8 cellular contexts compared by ENCODE assay signal in the genomic region with DNA sequence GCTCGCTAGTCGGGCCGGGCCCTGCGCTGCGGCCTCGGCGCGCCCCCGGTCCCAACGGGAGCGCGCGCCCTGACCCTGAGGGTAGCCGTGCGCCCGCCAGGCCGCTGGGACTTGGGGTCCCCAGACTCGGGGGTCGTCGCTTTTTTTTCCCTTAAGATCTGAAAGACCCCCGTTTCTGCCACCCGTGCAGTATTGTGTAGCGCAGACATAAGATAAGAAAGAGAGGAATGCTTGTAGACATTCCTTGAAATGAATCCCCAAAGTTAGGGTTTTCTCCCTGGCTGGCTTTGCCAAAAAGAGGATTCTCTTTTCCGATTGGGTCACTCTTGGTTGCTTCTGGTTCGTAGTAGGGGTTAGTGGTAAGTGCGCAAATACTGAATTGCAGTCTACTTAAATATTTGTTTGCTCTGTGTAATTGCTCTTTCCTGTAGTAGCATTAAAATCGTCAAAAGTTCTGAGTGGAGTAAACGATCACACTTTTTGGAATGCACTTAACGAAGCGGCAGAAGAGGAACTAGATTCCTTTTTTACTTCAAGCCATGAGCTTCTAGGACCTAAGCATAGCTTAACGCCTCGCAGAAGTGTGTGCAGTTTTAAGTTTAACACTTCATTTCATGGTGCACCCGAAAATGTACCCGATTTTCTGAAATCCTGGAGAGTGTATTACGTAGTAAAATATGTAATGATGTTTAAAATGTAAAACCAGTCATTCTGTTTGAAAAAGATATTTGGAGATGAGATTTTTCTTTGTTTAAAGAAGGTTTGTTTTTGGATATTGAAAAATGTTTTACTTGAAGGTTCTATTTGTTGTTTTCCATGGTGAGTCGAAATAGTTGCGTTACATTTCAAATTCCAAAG. TPM values are rescaled to one million over a fixed set of nuclear protein-coding genes. Genes with fewer than 3 reads are reported as not detected.
A peak's percentile ranks its signal among the peaks of the same experiment; 100 is the strongest.
DNase-seq lines count a peak whose midpoint lies in the region; ATAC-seq and TF ChIP-seq lines count a peak whose summit lies in the region.

No MANE protein-coding gene starts in this region.

- H3K4me1 Mint-ChIP-seq in activated CD4-positive, alpha-beta memory T cell treated with anti-CD3 and anti-CD28 coated beads, Interleukin-2, amount 10 ng/mL, durations not matched to agents 7 days and 5 days = peaks cover 56% of the 10 kb centered on the region

- intact Hi-C loops in sigmoid colon (cut with DNase I) (loop anchor here (2.0 to 5.0 kb wide), 7 partner anchors 72 to 427 kb away; a partner anchor contains a TSS), posterior vena cava (cut with DNase I) (loop anchor here (1.0 to 10.0 kb wide), 2 partner anchors 28 to 265 kb away; no protein-coding TSS in a partner anchor)

- peaks cover 7% of the 10 kb centered on the region for H3K36me3 Mint-ChIP-seq in activated CD4-positive, alpha-beta memory T cell treated with anti-CD3 and anti-CD28 coated beads, Interleukin-2, amount 10 ng/mL, durations not matched to agents 7 days and 5 days (ENCODE audit: low read depth)

- TF ChIP-seq CTCF in DND-41 (IDR thresholded peaks at IDR 0.05; ENCODE audit: borderline replicate concordance, extremely low read depth, low read length, poor library complexity, severe bottlenecking) (no peak), sigmoid colon (IDR thresholded peaks at IDR 0.05) (no peak)

- peak overlapping the region; percentile 95 for H3K9ac ChIP-seq in DND-41 (ENCODE audit: low read depth, low read length)

- H3K27ac ChIP-seq in DND-41 (ENCODE audit: low read length) (peak overlapping the region; percentile 69), sigmoid colon (peak overlapping the region; percentile 96 to 98 (median 96))

- H3K36me3 ChIP-seq in DND-41 (ENCODE audit: insufficient read depth, low read length) (no peaks in the 10 kb centered on the region; the same call in 1 of the 2 replicates), sigmoid colon (no peaks in the 10 kb centered on the region)

- peak overlapping the region; percentile 74 for H3K4me2 ChIP-seq in DND-41 (ENCODE audit: insufficient read depth, low read length)

- H4K20me1 ChIP-seq in DND-41 (ENCODE audit: insufficient read depth, low read length) = peaks cover 39% of the 10 kb centered on the region

- TF ChIP-seq RAD21 in Ishikawa (IDR thresholded peaks at IDR 0.05; ENCODE audit: low read depth) = no peak

- H3K9me3 ChIP-seq in DND-41 (ENCODE audit: insufficient read depth, low read length, severe bottlenecking) (no peaks in the 10 kb centered on the region), sigmoid colon (no peaks in the 10 kb centered on the region)

- CTCF ChIA-PET in activated CD4-positive, alpha-beta memory T cell treated with anti-CD3 and anti-CD28 coated beads, Interleukin-2, amount 10 ng/mL, durations not matched to agents 7 days and 5 days (lab: Charles Lee) = interaction anchor here (0.9 to 1.3 kb wide), 2 partner anchors 124 to 172 kb away, joined by 3 read pairs; no protein-coding TSS in a partner anchor

- peak overlapping the region; percentile 70 for H3K27ac Mint-ChIP-seq in activated CD4-positive, alpha-beta memory T cell treated with anti-CD3 and anti-CD28 coated beads, Interleukin-2, amount 10 ng/mL, durations not matched to agents 7 days and 5 days

- H3K27me3 Mint-ChIP-seq in activated CD4-positive, alpha-beta memory T cell treated with anti-CD3 and anti-CD28 coated beads, Interleukin-2, amount 10 ng/mL, durations not matched to agents 7 days and 5 days = peaks cover 2% of the 10 kb centered on the region

- peaks cover 72% of the 10 kb centered on the region for H3K79me2 ChIP-seq in DND-41 (ENCODE audit: insufficient read depth, low read length)

- H3K9me3 Mint-ChIP-seq in activated CD4-positive, alpha-beta memory T cell treated with anti-CD3 and anti-CD28 coated beads, Interleukin-2, amount 10 ng/mL, durations not matched to agents 7 days and 5 days = no peaks in the 10 kb centered on the region

- 1 to 2% methylated on average over 37 of the region's 37 CpGs for WGBS in sigmoid colon, 2 donors

- H3K4me1 ChIP-seq in DND-41 (ENCODE audit: insufficient read depth, low read length) = peaks cover 48% of the 10 kb centered on the region
- H3K4me1 ChIP-seq in sigmoid colon = peaks cover 0 to 57% (median 48%) of the 10 kb centered on the region in 4 donors

- peak overlapping the region; percentile 87 for H3K4me3 Mint-ChIP-seq in activated CD4-positive, alpha-beta memory T cell treated with anti-CD3 and anti-CD28 coated beads, Interleukin-2, amount 10 ng/mL, durations not matched to agents 7 days and 5 days

- ATAC-seq in DND-41 (ENCODE audit: insufficient read depth, low read depth) (no peak), GM21381 (IDR thresholded peaks at IDR 0.05; ENCODE audit: unreplicated experiment) (peak; percentile 32)

- H2AFZ ChIP-seq in DND-41 (ENCODE audit: low read depth, low read length) = peak overlapping the region; percentile 67

- TF ChIP-seq EP300 in Ishikawa (IDR thresholded peaks at IDR 0.05; ENCODE audit: borderline replicate concordance) = no peak
- TF ChIP-seq EP300 in sigmoid colon (IDR thresholded peaks at IDR 0.05) = no peak

- H3K4me3 ChIP-seq in DND-41 (ENCODE audit: low read depth in 1 of 2, low read length in 2 of 2) (peak overlapping the region; percentile 75 to 81), sigmoid colon (peak overlapping the region; percentile 60 to 95 (median 80))

- POLR2A ChIA-PET in activated CD4-positive, alpha-beta memory T cell treated with anti-CD3 and anti-CD28 coated beads, Interleukin-2, amount 10 ng/mL, durations not matched to agents 7 days and 5 days (lab: Charles Lee) = interaction anchor here (0.6 to 3.8 kb wide), 13 partner anchors 10 to 263 kb away, joined by 3 to 46 read pairs (median 7); a partner anchor contains a TSS

- H3K27me3 ChIP-seq in DND-41 (ENCODE audit: insufficient read depth, low read length, poor library complexity) (no peaks in the 10 kb centered on the region), sigmoid colon (no peaks in the 10 kb centered on the region)

- DNase-seq in DND-41 (no peak), hepatic stellate cell (ENCODE audit: low spot score) (peak; percentile 32), sigmoid colon (no peak), posterior vena cava (ENCODE audit: low spot score) (no peak), islet precursor cell (no peak)
- no peak for DNase-seq in activated CD4-positive, alpha-beta memory T cell treated with anti-CD3 and anti-CD28 coated beads, Interleukin-2, amount 10 ng/mL, durations not matched to agents 7 days and 5 days

- no peak for TF ChIP-seq POLR2A in sigmoid colon (IDR thresholded peaks at IDR 0.05)

TF ChIP-seq in Ishikawa, 13 proteins besides CTCF, POLR2A, EP300 and RAD21:
- TF ChIP-seq TCF12 (IDR thresholded peaks at IDR 0.05; ENCODE audit: low read depth) (no peak), TEAD4 (IDR thresholded peaks at IDR 0.05) (no peak)
- TF ChIP-seq, protein P1, sequence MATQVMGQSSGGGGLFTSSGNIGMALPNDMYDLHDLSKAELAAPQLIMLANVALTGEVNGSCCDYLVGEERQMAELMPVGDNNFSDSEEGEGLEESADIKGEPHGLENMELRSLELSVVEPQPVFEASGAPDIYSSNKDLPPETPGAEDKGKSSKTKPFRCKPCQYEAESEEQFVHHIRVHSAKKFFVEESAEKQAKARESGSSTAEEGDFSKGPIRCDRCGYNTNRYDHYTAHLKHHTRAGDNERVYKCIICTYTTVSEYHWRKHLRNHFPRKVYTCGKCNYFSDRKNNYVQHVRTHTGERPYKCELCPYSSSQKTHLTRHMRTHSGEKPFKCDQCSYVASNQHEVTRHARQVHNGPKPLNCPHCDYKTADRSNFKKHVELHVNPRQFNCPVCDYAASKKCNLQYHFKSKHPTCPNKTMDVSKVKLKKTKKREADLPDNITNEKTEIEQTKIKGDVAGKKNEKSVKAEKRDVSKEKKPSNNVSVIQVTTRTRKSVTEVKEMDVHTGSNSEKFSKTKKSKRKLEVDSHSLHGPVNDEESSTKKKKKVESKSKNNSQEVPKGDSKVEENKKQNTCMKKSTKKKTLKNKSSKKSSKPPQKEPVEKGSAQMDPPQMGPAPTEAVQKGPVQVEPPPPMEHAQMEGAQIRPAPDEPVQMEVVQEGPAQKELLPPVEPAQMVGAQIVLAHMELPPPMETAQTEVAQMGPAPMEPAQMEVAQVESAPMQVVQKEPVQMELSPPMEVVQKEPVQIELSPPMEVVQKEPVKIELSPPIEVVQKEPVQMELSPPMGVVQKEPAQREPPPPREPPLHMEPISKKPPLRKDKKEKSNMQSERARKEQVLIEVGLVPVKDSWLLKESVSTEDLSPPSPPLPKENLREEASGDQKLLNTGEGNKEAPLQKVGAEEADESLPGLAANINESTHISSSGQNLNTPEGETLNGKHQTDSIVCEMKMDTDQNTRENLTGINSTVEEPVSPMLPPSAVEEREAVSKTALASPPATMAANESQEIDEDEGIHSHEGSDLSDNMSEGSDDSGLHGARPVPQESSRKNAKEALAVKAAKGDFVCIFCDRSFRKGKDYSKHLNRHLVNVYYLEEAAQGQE (IDR thresholded peaks at IDR 0.05; ENCODE audit: low read depth) = no peak
- TF ChIP-seq, protein P2, sequence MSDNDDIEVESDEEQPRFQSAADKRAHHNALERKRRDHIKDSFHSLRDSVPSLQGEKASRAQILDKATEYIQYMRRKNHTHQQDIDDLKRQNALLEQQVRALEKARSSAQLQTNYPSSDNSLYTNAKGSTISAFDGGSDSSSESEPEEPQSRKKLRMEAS (IDR thresholded peaks at IDR 0.05) = 0 out of 2 replicates have a peak, but pooled peaks have one; percentile 0
TF ChIP-seq in Ishikawa: peak in this region for 1.

RNA-seq across cellular contexts. Expression of a gene that starts 1.3 kb away (rescaled TPM):
- total RNA-seq in activated CD4-positive, alpha-beta memory T cell treated with anti-CD3 and anti-CD28 coated beads, Interleukin-2, amount 10 ng/mL, durations not matched to agents 7 days and 5 days = 10 to 100 TPM; 46.9 to 48.7 TPM
- total RNA-seq in sigmoid colon (10 to 100 TPM; 53.9 to 72.8 (median 65.3) TPM), posterior vena cava (10 to 100 TPM; 38.3 to 50.2 TPM)
- polyA plus RNA-seq in sigmoid colon = 10 to 100 TPM; 24.0 to 28.7 (median 27.7) TPM
